21 cellular contexts compared by ENCODE assay signal in the genomic region with DNA sequence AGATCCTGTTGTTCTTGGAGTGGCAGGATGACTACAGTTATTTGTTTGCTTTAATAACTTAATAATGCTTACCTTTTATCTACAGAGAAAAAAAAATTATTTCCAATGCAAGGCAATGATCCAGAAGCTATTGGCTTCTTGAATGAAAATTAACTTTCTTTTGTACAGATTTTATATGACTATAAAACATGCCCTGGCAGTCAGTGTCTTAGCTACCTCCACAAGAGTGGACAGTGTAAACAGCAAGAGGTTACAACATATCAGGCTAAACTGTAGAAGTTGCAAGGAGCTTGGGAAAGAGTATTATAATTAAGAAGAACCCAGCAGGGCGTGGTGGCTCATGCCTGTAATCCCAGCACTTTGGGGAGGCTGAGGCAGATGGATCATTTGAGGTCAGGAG. TPM values are rescaled to one million over a fixed set of nuclear protein-coding genes. Genes with fewer than 3 reads are reported as not detected.
A peak's percentile ranks its signal among the peaks of the same experiment; 100 is the strongest.
DNase-seq lines count a peak whose midpoint lies in the region; TF ChIP-seq lines count a peak whose summit lies in the region.
"Had no signal": no experiment of that assay in that cellular context is flagged by ENCODE, and none has a peak within 500 bp of the region (broad histone marks: within the 10 kb centered on the region; RNA-seq: fewer than 3 reads in every experiment).

No MANE protein-coding gene starts in this region.

- H3K4me3 ChIP-seq in LNCaP clone FGC (ENCODE audit: low read depth, low read length) (no peak overlapping the region), adipocyte (ENCODE audit: low read length) (no peak overlapping the region), osteoblast (ENCODE audit: insufficient read depth, low read length) (no peak overlapping the region)
- H3K4me3 ChIP-seq: A549; BLaER1 treated with 17β-estradiol and CSF1 and Interleukin-3, amounts not matched to agents 10 nM and 100 nM; GM12878 had no signal

- DNase-seq in LNCaP clone FGC (ENCODE audit: low read depth) (peak; percentile 89), adipocyte (ENCODE audit: low read depth) (peak; percentile 17), osteoblast (ENCODE audit: insufficient read length, low spot score, missing footprints) (peak; percentile 27), GM19238 (ENCODE audit: insufficient read length, low spot score) (no peak), activated gamma-delta T cell treated with Interleukin-2 at 50 U/mL for 16 hours (no peak)
- DNase-seq in stimulated activated CD4-positive, alpha-beta T cell treated with anti-CD3 and anti-CD28 coated beads, Interleukin-2, amount 100 ng/mL, for 48 hours, result no peak
- DNase-seq: AML-193; Caco-2; Calu3; CD4-positive, alpha-beta T cell; CD8-positive, alpha-beta T cell; DMS79; DND-41; EL; GDM1 had no signal

- H2AFZ ChIP-seq in osteoblast (ENCODE audit: low read length), result no peak overlapping the region

- no peak overlapping the region for H3K4me2 ChIP-seq in osteoblast (ENCODE audit: insufficient read depth, low read length)
- H3K4me2 ChIP-seq: A549; BLaER1 treated with 17β-estradiol and CSF1 and Interleukin-3, amounts not matched to agents 10 nM and 100 nM had no signal

- no peak overlapping the region for H3K27ac ChIP-seq in osteoblast (ENCODE audit: low read depth, low read length)
- H3K27ac ChIP-seq: 22Rv1; A549; BLaER1 treated with 17β-estradiol and CSF1 and Interleukin-3, amounts not matched to agents 10 nM and 100 nM; C4-2B had no signal

- peaks cover 23% of the 10 kb centered on the region for H3K4me1 ChIP-seq in adipocyte (ENCODE audit: control insufficient read depth, insufficient read depth, low read length)
- peaks cover 22% of the 10 kb centered on the region for H3K4me1 ChIP-seq in osteoblast (ENCODE audit: insufficient read depth, low read length)
- H3K4me1 ChIP-seq: Caco-2 had no signal

- H3K9me3 ChIP-seq in adipocyte (ENCODE audit: control insufficient read depth, low read length) (no peaks in the 10 kb centered on the region), osteoblast (ENCODE audit: low read depth, low read length) (no peaks in the 10 kb centered on the region)
- H3K9me3 ChIP-seq: A549; BLaER1 treated with 17β-estradiol and CSF1 and Interleukin-3, amounts not matched to agents 10 nM and 100 nM; Caco-2 had no signal

- no peaks in the 10 kb centered on the region for H3K27me3 ChIP-seq in adipocyte (replicated peaks; ENCODE audit: control insufficient read depth, insufficient read depth, low read length)
- H3K27me3 ChIP-seq in osteoblast (ENCODE audit: insufficient read depth, low read length), result no peaks in the 10 kb centered on the region
- H3K27me3 ChIP-seq: BLaER1 treated with 17β-estradiol and CSF1 and Interleukin-3, amounts not matched to agents 10 nM and 100 nM had no signal

- H3K9ac ChIP-seq in adipocyte (ENCODE audit: low read length), result no peak overlapping the region
- H3K9ac ChIP-seq: BLaER1 treated with 17β-estradiol and CSF1 and Interleukin-3, amounts not matched to agents 10 nM and 100 nM had no signal

- no peaks in the 10 kb centered on the region for H3K36me3 ChIP-seq in adipocyte (ENCODE audit: control insufficient read depth, insufficient read depth, low read length, severe bottlenecking)
- H3K36me3 ChIP-seq in osteoblast (ENCODE audit: insufficient read depth, low read length), result peaks cover under 1% of the 10 kb centered on the region
- H3K36me3 ChIP-seq: BLaER1 treated with 17β-estradiol and CSF1 and Interleukin-3, amounts not matched to agents 10 nM and 100 nM had no signal

- peaks cover 2% of the 10 kb centered on the region for H4K20me1 ChIP-seq in osteoblast (ENCODE audit: insufficient read depth, low read length)

- TF ChIP-seq CTCF in LNCaP clone FGC (IDR thresholded peaks at IDR 0.05; ENCODE audit: control insufficient read depth, extremely low read depth, insufficient read depth), result no peak
- no peak for TF ChIP-seq CTCF in osteoblast (IDR thresholded peaks at IDR 0.05; ENCODE audit: extremely low read depth, low read depth, low read length)

- peaks cover 75% of the 10 kb centered on the region for H3K79me2 ChIP-seq in osteoblast (ENCODE audit: insufficient read depth, low read length)

RNA-seq across cellular contexts. Expression of a gene that starts 49.1 kb away (rescaled TPM):
- 51.3 and 53.9 TPM in 2 replicates for total RNA-seq in osteoblast
- total RNA-seq: B cell; Calu3; CD4-positive, alpha-beta T cell had no signal

Comparison
In these comparisons a context has a peak if more than half of its experiments do, and no peak if none do; other contexts are left out.
1. DNase-seq: peak in LNCaP clone FGC (single experiment), adipocyte (single experiment) and osteoblast (single experiment); none in stimulated activated CD4-positive, alpha-beta T cell treated with anti-CD3 and anti-CD28 coated beads, Interleukin-2, amount 100 ng/mL, for 48 hours (0 of 2), GM19238 (single experiment) and activated gamma-delta T cell treated with Interleukin-2 at 50 U/mL for 16 hours (single experiment).